ENCODE assay signal across 30 cellular contexts in genomic region chr2:17442334-17442733, GRCh38.
DNase-seq lines count a peak whose midpoint lies in the region; ATAC-seq and TF ChIP-seq lines count a peak whose summit lies in the region.
"Had no signal": no experiment of that assay in that cellular context is flagged by ENCODE, and none has a peak within 500 bp of the region (broad histone marks: within the 10 kb centered on the region; RNA-seq: fewer than 3 reads in every experiment).

No MANE protein-coding gene starts in this region.

- no peaks in the 10 kb centered on the region for H3K36me3 Mint-ChIP-seq in endothelial cell (ENCODE audit: low read depth, unreplicated experiment)
- H3K36me3 Mint-ChIP-seq: activated CD8-positive, alpha-beta memory T cell treated with anti-CD3 and anti-CD28 coated beads, Interleukin-2, amount 10 ng/mL, durations not matched to agents 7 days and 5 days; CD8-positive, alpha-beta T cell had no signal

- TF ChIP-seq CTCF in fibroblast of lung (conservative IDR thresholded peaks at IDR 0.05 in 1 of 2, IDR thresholded peaks at IDR 0.05 in 1 of 2; ENCODE audit: low read depth in 1 of 2, low read length in 2 of 2) (no peak), endothelial cell (IDR thresholded peaks at IDR 0.05; ENCODE audit: unreplicated experiment) (no peak)

- H3K9me3 ChIP-seq in HUES48 (ENCODE audit: control insufficient read depth, insufficient read depth, low read length) (no peaks in the 10 kb centered on the region), adipocyte (ENCODE audit: control insufficient read depth, low read length) (no peaks in the 10 kb centered on the region), fibroblast of lung (ENCODE audit: control insufficient read depth, insufficient read depth, low read depth, low read length) (no peaks in the 10 kb centered on the region), skeletal muscle satellite cell (replicated peaks; ENCODE audit: low read length) (no peaks in the 10 kb centered on the region)
- H3K9me3 ChIP-seq: colonic mucosa, psoas muscle, tibial nerve had no signal

- H3K27me3 Mint-ChIP-seq in endothelial cell (ENCODE audit: unreplicated experiment): no peaks in the 10 kb centered on the region
- H3K27me3 Mint-ChIP-seq: activated CD4-positive, alpha-beta T cell treated with anti-CD3 and anti-CD28 coated beads, Interleukin-2, amount 10 ng/mL, durations not matched to agents 7 days and 5 days; activated CD8-positive, alpha-beta memory T cell treated with anti-CD3 and anti-CD28 coated beads, Interleukin-2, amount 10 ng/mL, durations not matched to agents 7 days and 5 days had no signal

- no peaks in the 10 kb centered on the region for H3K4me1 Mint-ChIP-seq in endothelial cell (ENCODE audit: unreplicated experiment)
- H3K4me1 Mint-ChIP-seq: activated CD4-positive, alpha-beta T cell treated with anti-CD3 and anti-CD28 coated beads, Interleukin-2, amount 10 ng/mL, durations not matched to agents 7 days and 5 days; activated CD8-positive, alpha-beta memory T cell treated with anti-CD3 and anti-CD28 coated beads, Interleukin-2, amount 10 ng/mL, durations not matched to agents 7 days and 5 days had no signal

- H3K79me2 ChIP-seq in fibroblast of lung (ENCODE audit: control insufficient read depth, insufficient read depth, low read length): no peaks in the 10 kb centered on the region

- no peak overlapping the region for H2AFZ ChIP-seq in fibroblast of lung (ENCODE audit: low read length)

- no peak for ATAC-seq in HG03045 (IDR thresholded peaks at IDR 0.05; ENCODE audit: unreplicated experiment)
- ATAC-seq: activated CD8-positive, alpha-beta memory T cell treated with anti-CD3 and anti-CD28 coated beads, Interleukin-2, amount 10 ng/mL, durations not matched to agents 7 days and 5 days; CD8-positive, alpha-beta T cell; psoas muscle had no signal

- peaks cover 19% of the 10 kb centered on the region for H3K4me1 ChIP-seq in HUES48 (ENCODE audit: control insufficient read depth, insufficient read depth, low read length)
- H3K4me1 ChIP-seq in adipocyte (ENCODE audit: control insufficient read depth, insufficient read depth, low read length): no peaks in the 10 kb centered on the region
- no peaks in the 10 kb centered on the region for H3K4me1 ChIP-seq in fibroblast of lung (ENCODE audit: control insufficient read depth, extremely low read depth, insufficient read depth, low read length)
- H3K4me1 ChIP-seq in skeletal muscle satellite cell (ENCODE audit: control insufficient read depth, insufficient read depth, low read length): peaks cover 13% of the 10 kb centered on the region
- H3K4me1 ChIP-seq: colonic mucosa, psoas muscle, tibial nerve had no signal

- H3K4me2 ChIP-seq in fibroblast of lung (ENCODE audit: extremely low read depth, insufficient read depth, low read length) (no peak overlapping the region), skeletal muscle satellite cell (ENCODE audit: low read length) (peak overlapping the region; percentile 39)

- peak; percentile 23 for DNase-seq in adipocyte (ENCODE audit: low read depth)
- DNase-seq in fibroblast of lung (ENCODE audit: low read depth in 2 of 2): peak; percentile 53 to 83
- no peak for DNase-seq in activated gamma-delta T cell (lab: John Stamatoyannopoulos, UW)
- no peak for DNase-seq in endothelial cell (ENCODE audit: low spot score)
- DNase-seq: activated CD4-positive, alpha-beta T cell treated with anti-CD3 and anti-CD28 coated beads, Interleukin-2, amount 10 ng/mL, durations not matched to agents 7 days and 5 days; activated CD8-positive, alpha-beta memory T cell treated with anti-CD3 and anti-CD28 coated beads, Interleukin-2, amount 10 ng/mL, durations not matched to agents 7 days and 5 days; activated naive CD4-positive, alpha-beta T cell treated with anti-CD3 and anti-CD28 coated beads, Interleukin-2, amount 50 U/mL, for 16 hours; AML-193; CD8-positive, alpha-beta T cell; colonic mucosa; DMS53; foreskin melanocyte; GF-D8; H9; hypothalamus; islet precursor cell; NCI-H1417; NCI-H2081 treated with DMSO at 0.1 percent for 48 hours; NCI-H524; NK-92 treated with Interleukin-12 subunit alpha and Interleukin-12 subunit beta, amount 100 ng/mL, for 24 hours; psoas muscle; stimulated activated CD4-positive, alpha-beta T cell treated with anti-CD3 and anti-CD28 coated beads, Interleukin-2, amount 100 ng/mL, for 48 hours; stimulated activated naive CD4-positive, alpha-beta T cell had no signal

- H3K27me3 ChIP-seq in HUES48 (ENCODE audit: control insufficient read depth, insufficient read depth, low read length) (no peaks in the 10 kb centered on the region), adipocyte (replicated peaks; ENCODE audit: control insufficient read depth, insufficient read depth, low read length) (no peaks in the 10 kb centered on the region), fibroblast of lung (ENCODE audit: control insufficient read depth, insufficient read depth, low read length) (no peaks in the 10 kb centered on the region), skeletal muscle satellite cell (ENCODE audit: control insufficient read depth, insufficient read depth, low read length) (no peaks in the 10 kb centered on the region)
- H3K27me3 ChIP-seq: colonic mucosa, tibial nerve had no signal

- H3K27ac ChIP-seq in HUES48 (ENCODE audit: low read depth, low read length): peak overlapping the region; percentile 91
- no peak overlapping the region for H3K27ac ChIP-seq in fibroblast of lung (ENCODE audit: insufficient read depth, low read length)
- H3K27ac ChIP-seq: colonic mucosa, psoas muscle, tibial nerve, VCaP had no signal

- H3K4me3 Mint-ChIP-seq in endothelial cell (ENCODE audit: unreplicated experiment): no peak overlapping the region
- H3K4me3 Mint-ChIP-seq: activated CD4-positive, alpha-beta T cell treated with anti-CD3 and anti-CD28 coated beads, Interleukin-2, amount 10 ng/mL, durations not matched to agents 7 days and 5 days; activated CD8-positive, alpha-beta memory T cell treated with anti-CD3 and anti-CD28 coated beads, Interleukin-2, amount 10 ng/mL, durations not matched to agents 7 days and 5 days; CD8-positive, alpha-beta T cell; T-helper 1 cell treated with Interleukin-12 subunit alpha and Interleukin-12 subunit beta and Interleukin-4 antibody, amounts not matched to agents 30 μg/mL and 1 μg/mL, for 36 hours had no signal

- no peak overlapping the region for H3K4me3 ChIP-seq in HUES48 (ENCODE audit: low read depth, low read length)
- no peak overlapping the region for H3K4me3 ChIP-seq in adipocyte (ENCODE audit: low read length)
- H3K4me3 ChIP-seq in fibroblast of lung (replicated peaks in 1 of 4; ENCODE audit: control extremely low read depth in 1 of 4, insufficient read depth in 1 of 4, low read depth in 3 of 4, low read length in 4 of 4): no peak overlapping the region
- no peak overlapping the region for H3K4me3 ChIP-seq in skeletal muscle satellite cell (ENCODE audit: low read length)
- H3K4me3 ChIP-seq: colonic mucosa, lung, psoas muscle, tibial nerve had no signal

- no peaks in the 10 kb centered on the region for H3K9me3 Mint-ChIP-seq in endothelial cell (ENCODE audit: unreplicated experiment)
- H3K9me3 Mint-ChIP-seq: activated CD4-positive, alpha-beta T cell treated with anti-CD3 and anti-CD28 coated beads, Interleukin-2, amount 10 ng/mL, durations not matched to agents 7 days and 5 days; H9 had no signal

- H3K27ac Mint-ChIP-seq in endothelial cell (ENCODE audit: unreplicated experiment): no peak overlapping the region
- H3K27ac Mint-ChIP-seq: activated CD4-positive, alpha-beta T cell treated with anti-CD3 and anti-CD28 coated beads, Interleukin-2, amount 10 ng/mL, durations not matched to agents 7 days and 5 days; activated CD8-positive, alpha-beta memory T cell treated with anti-CD3 and anti-CD28 coated beads, Interleukin-2, amount 10 ng/mL, durations not matched to agents 7 days and 5 days; CD8-positive, alpha-beta T cell; T-helper 1 cell treated with Interleukin-12 subunit alpha and Interleukin-12 subunit beta and Interleukin-4 antibody, amounts not matched to agents 30 μg/mL and 1 μg/mL, for 36 hours had no signal

- no peak overlapping the region for H3K9ac ChIP-seq in HUES48 (ENCODE audit: low read depth, low read length)
- H3K9ac ChIP-seq in adipocyte (ENCODE audit: low read length): no peak overlapping the region
- H3K9ac ChIP-seq in fibroblast of lung (ENCODE audit: insufficient read depth, low read length): no peak overlapping the region
- H3K9ac ChIP-seq in skeletal muscle satellite cell (ENCODE audit: low read depth, low read length): no peak overlapping the region

- H4K20me1 ChIP-seq in fibroblast of lung (ENCODE audit: control insufficient read depth, extremely low read depth, insufficient read depth, low read length): no peaks in the 10 kb centered on the region

- H3K36me3 ChIP-seq in HUES48 (ENCODE audit: control insufficient read depth, insufficient read depth, low read length) (no peaks in the 10 kb centered on the region), adipocyte (ENCODE audit: control insufficient read depth, insufficient read depth, low read length, severe bottlenecking) (no peaks in the 10 kb centered on the region), fibroblast of lung (ENCODE audit: control insufficient read depth, insufficient read depth, low read length) (no peaks in the 10 kb centered on the region), skeletal muscle satellite cell (ENCODE audit: insufficient read depth, low read length) (no peaks in the 10 kb centered on the region)
- H3K36me3 ChIP-seq: colonic mucosa, tibial nerve had no signal

Comparison
In these comparisons a context has a peak if more than half of its experiments do, and no peak if none do; other contexts are left out.
1. DNase-seq: peak in adipocyte (single experiment) and fibroblast of lung (2 of 2); none in activated gamma-delta T cell (single experiment) and endothelial cell (single experiment).